ENCODE assay signal across 1 cellular context in the genomic region with DNA sequence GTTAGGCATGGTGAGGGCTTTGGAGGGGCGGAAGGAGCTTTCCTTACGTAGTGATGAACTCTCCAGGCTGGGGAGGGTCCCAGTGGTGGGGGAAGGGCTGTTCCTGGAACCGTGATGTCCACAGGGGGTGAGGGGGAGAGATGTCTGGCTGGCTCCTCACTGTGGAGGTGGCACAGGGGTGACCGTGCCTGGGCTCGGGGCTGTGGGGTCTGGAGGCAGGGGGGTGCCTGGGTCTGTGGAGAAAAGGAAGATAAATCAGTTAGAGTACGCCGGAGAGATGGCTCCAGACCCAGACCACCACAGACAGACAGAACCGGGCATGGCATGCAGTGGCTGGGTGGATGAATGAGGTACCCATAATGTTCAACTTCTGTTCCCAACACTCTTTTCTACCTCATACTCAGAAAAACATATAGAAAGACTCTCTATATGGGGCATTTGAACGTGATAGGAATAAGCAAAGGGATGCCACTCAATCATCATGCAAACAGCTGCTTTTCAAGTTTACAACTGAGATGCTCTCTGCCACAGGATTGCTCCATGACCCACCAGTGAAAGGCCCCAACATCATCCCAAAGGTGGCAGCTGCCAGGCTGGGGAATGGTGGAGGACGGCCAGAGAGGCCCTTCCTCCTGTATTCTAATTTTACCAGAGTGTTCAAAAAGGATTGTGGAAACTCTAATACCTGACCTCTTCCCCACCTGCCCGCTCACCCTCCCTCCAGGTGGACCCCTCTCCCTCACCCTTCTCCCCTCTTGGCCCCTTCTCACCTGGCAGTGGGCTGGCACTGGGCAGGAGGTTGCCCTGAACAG.
TF ChIP-seq lines count a peak whose summit lies in the region.

No MANE protein-coding gene starts in this region.

TF ChIP-seq in H1, 55 proteins besides CTCF, POLR2A, EP300 and RAD21:
- TF ChIP-seq TBP (IDR thresholded peaks at IDR 0.05; ENCODE audit: low read depth, low read length), result no peak
- no peak for TF ChIP-seq KDM5A (IDR thresholded peaks at IDR 0.05; ENCODE audit: low read length)
- TF ChIP-seq RFX5 (IDR thresholded peaks at IDR 0.05; ENCODE audit: borderline replicate concordance, low read depth, low read length), result no peak
- TF ChIP-seq FOSL1 (IDR thresholded peaks at IDR 0.05; ENCODE audit: insufficient read depth, low read depth, low read length), result no peak
- TF ChIP-seq SIRT6 (IDR thresholded peaks at IDR 0.05; ENCODE audit: low read length), result peak; percentile 35
- no peak for TF ChIP-seq CHD1 (IDR thresholded peaks at IDR 0.05; ENCODE audit: low read depth, low read length)
- TF ChIP-seq POLR2AphosphoS5 (IDR thresholded peaks at IDR 0.05; ENCODE audit: low read depth, low read length), result peak; percentile 95
- 0 out of 2 replicates have a peak, but pooled peaks have one; percentile 10 for TF ChIP-seq CHD2 (IDR thresholded peaks at IDR 0.05; ENCODE audit: low read length)
- TF ChIP-seq NRF1 (IDR thresholded peaks at IDR 0.05; ENCODE audit: low read depth, low read length), result 0 out of 2 replicates have a peak, but pooled peaks have one; percentile 4
